ENCODE assay signal across 28 cellular contexts in genomic region chr1:167200272-167200671, GRCh38.
"Had no signal": no experiment of that assay in that cellular context is flagged by ENCODE, and none has a peak within 500 bp of the region (broad histone marks: within the 10 kb centered on the region; RNA-seq: fewer than 3 reads in every experiment).

No MANE protein-coding gene starts in this region.

- FAIRE-seq: small intestine, urothelium cell line had no signal

- ATAC-seq: natural killer cell; psoas muscle; right cardiac atrium; right lobe of liver; stimulated activated naive B cell treated with anti-CD40 and anti-IgM and Interleukin-4, amounts not matched to agents 10 μg/mL and 1 μg/mL and 100 μg/mL, for 72 hours had no signal

- H3K27me3 Mint-ChIP-seq: progenitor cell of endocrine pancreas; stimulated activated naive B cell treated with anti-CD40 and anti-IgM and Interleukin-4, amounts not matched to agents 10 μg/mL and 1 μg/mL and 100 μg/mL, for 72 hours; stimulated activated naive CD8-positive, alpha-beta T cell treated with anti-CD3 and anti-CD28 coated beads, Interleukin-15, Interleukin-2, amounts not matched to agents 100 ng/mL and 50 ng/mL, for 24 hours had no signal

- H2AFZ ChIP-seq: neural progenitor cell, parathyroid adenoma had no signal

- H3K36me3 ChIP-seq: neural progenitor cell, ovary, right lobe of liver, sigmoid colon, stomach, thoracic aorta, thyroid gland, tibial nerve, upper lobe of left lung, vagina had no signal

- H3K9ac ChIP-seq: neural progenitor cell, parathyroid adenoma had no signal

- H3K27me3 ChIP-seq: neural progenitor cell, ovary, right lobe of liver, sigmoid colon, stomach, thyroid gland, tibial nerve, upper lobe of left lung, vagina had no signal

- H3K9me3 Mint-ChIP-seq: natural killer cell; stimulated activated effector memory CD8-positive, alpha-beta T cell treated with anti-CD3 and anti-CD28 coated beads, Interleukin-12 subunit alpha, Interleukin-12 subunit beta, amount 100 ng/mL, for 72 hours had no signal

- DNase-seq: natural killer cell; occipital lobe; ovary; posterior cingulate gyrus; psoas muscle; right cardiac atrium; right lobe of liver; sigmoid colon; small intestine; stimulated activated CD4-positive, alpha-beta T cell treated with anti-CD3 and anti-CD28 coated beads, Interleukin-15, amount 100 ng/mL, for 24 hours; stimulated activated CD4-positive, alpha-beta T cell treated with anti-CD3 and anti-CD28 coated beads, Interleukin-2, amount 100 ng/mL, for 24 hours; stimulated activated CD4-positive, alpha-beta T cell treated with anti-CD3 and anti-CD28 coated beads, Interleukin-2, amount 100 ng/mL, for 48 hours; stimulated activated CD4-positive, alpha-beta T cell treated with anti-CD3 and anti-CD28 coated beads, Interleukin-4, amount 100 ng/mL, for 24 hours; stimulated activated naive B cell treated with anti-CD40 and anti-IgM and Interleukin-4, amounts not matched to agents 10 μg/mL and 1 μg/mL and 100 μg/mL, for 72 hours; stimulated activated naive CD4-positive, alpha-beta T cell treated with Interleukin-2 at 50 U/mL for 16 hours; stomach; thyroid gland; upper lobe of left lung had no signal

- H3K4me1 Mint-ChIP-seq: natural killer cell, nephron had no signal

- H3K27ac Mint-ChIP-seq: natural killer cell; nephron; neural progenitor cell; progenitor cell of endocrine pancreas; stimulated activated effector memory CD8-positive, alpha-beta T cell treated with anti-CD3 and anti-CD28 coated beads, Interleukin-12 subunit alpha, Interleukin-12 subunit beta, amount 100 ng/mL, for 72 hours; stimulated activated naive B cell treated with anti-CD40 and anti-IgM and Interleukin-4, amounts not matched to agents 10 μg/mL and 1 μg/mL and 100 μg/mL, for 72 hours; stimulated activated naive CD8-positive, alpha-beta T cell treated with anti-CD3 and anti-CD28 coated beads, Interleukin-15, Interleukin-2, amounts not matched to agents 100 ng/mL and 50 ng/mL, for 24 hours had no signal

- H3K36me3 Mint-ChIP-seq: natural killer cell; stimulated activated effector memory CD8-positive, alpha-beta T cell treated with anti-CD3 and anti-CD28 coated beads, Interleukin-12 subunit alpha, Interleukin-12 subunit beta, amount 100 ng/mL, for 72 hours had no signal

- H3K9me3 ChIP-seq: ovary, right lobe of liver, thoracic aorta, thyroid gland, vagina had no signal

- H3K4me2 ChIP-seq: neural progenitor cell had no signal

- H3K4me3 Mint-ChIP-seq: natural killer cell; nephron; neural progenitor cell; stimulated activated naive B cell treated with anti-CD40 and anti-IgM and Interleukin-4, amounts not matched to agents 10 μg/mL and 1 μg/mL and 100 μg/mL, for 72 hours; stimulated activated naive CD8-positive, alpha-beta T cell treated with anti-CD3 and anti-CD28 coated beads, Interleukin-15, Interleukin-2, amounts not matched to agents 100 ng/mL and 50 ng/mL, for 24 hours had no signal

- H3K4me1 ChIP-seq: parathyroid adenoma, psoas muscle, right lobe of liver, sigmoid colon, stomach, thyroid gland, tibial nerve, upper lobe of left lung, vagina had no signal

- H3K79me2 ChIP-seq: parathyroid adenoma had no signal

- H3K4me3 ChIP-seq: neural progenitor cell, ovary, psoas muscle, right lobe of liver, sigmoid colon, stomach, thoracic aorta, thyroid gland, tibial nerve, upper lobe of left lung, vagina had no signal

- H3K27ac ChIP-seq: neural progenitor cell, ovary, parathyroid adenoma, psoas muscle, right lobe of liver, sigmoid colon, stomach, thoracic aorta, thyroid gland, tibial nerve, upper lobe of left lung, vagina had no signal
